In the genomic region with DNA sequence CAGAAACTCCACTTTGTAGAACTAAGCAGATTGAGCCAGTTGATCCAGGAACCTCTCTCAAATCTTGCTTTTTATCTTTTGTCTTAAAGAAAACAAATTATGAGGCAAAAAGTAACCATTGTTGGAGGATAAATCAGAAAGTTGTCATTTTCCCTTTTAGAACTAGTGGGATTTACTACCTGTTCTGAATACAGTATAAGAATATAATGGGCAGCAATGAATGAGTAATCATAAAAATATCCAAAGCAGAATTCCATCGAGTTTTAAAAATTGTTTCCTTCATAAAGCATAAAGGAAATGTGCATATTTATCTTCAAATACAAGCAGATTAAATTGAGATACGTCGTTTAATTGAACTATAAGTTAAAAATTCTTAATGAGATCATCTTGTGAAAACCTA, we compare ENCODE assay signal across 1 cellular context.
TF ChIP-seq lines count a peak whose summit lies in the region.

No MANE protein-coding gene starts in this region.

TF ChIP-seq in HCT116, 20 proteins besides CTCF, POLR2A, EP300 and RAD21 (continued from another document):
- no peak for TF ChIP-seq POLR2AphosphoS5 (IDR thresholded peaks at IDR 0.05; ENCODE audit: low read depth, low read length)
